Comparison of ENCODE assay signal across 29 cellular contexts in genomic region chr11:71298016-71298550, GRCh38. TPM values are rescaled to one million over a fixed set of nuclear protein-coding genes. Genes with fewer than 3 reads are reported as not detected.
DNase-seq lines count a peak whose midpoint lies in the region; ATAC-seq, FAIRE-seq and TF ChIP-seq lines count a peak whose summit lies in the region.
"Had no signal": no experiment of that assay in that cellular context is flagged by ENCODE, and none has a peak within 500 bp of the region (broad histone marks: within the 10 kb centered on the region; RNA-seq: fewer than 3 reads in every experiment).

No MANE protein-coding gene starts in this region.

- no peak overlapping the region for H3K23ac ChIP-seq in trophoblast cell (ENCODE audit: low read length)

- H3K4me2 ChIP-seq in A549 (peak overlapping the region; percentile 87; the same call in 2 of the 3 replicates), PC-9 (peak overlapping the region; percentile 50), fibroblast of lung (ENCODE audit: extremely low read depth, insufficient read depth, low read length) (no peak overlapping the region), trophoblast cell (ENCODE audit: low read length) (no peak overlapping the region)

- no peak overlapping the region for H3K14ac ChIP-seq in trophoblast cell (ENCODE audit: low read length)

- peaks cover 31% of the 10 kb centered on the region for H3F3A ChIP-seq in PC-9 (ENCODE audit: insufficient read depth, low read depth)

- FAIRE-seq in A549 (lab: Jason Lieb, UNC) = no peak
- FAIRE-seq: A204.1, kidney, TTC549 had no signal

- H2AFZ ChIP-seq in PC-9 (no peak overlapping the region), fibroblast of lung (ENCODE audit: low read length) (no peak overlapping the region), trophoblast cell (ENCODE audit: insufficient read depth, low read length, poor library complexity) (no peak overlapping the region)

- no peaks in the 10 kb centered on the region for H3K9me3 ChIP-seq in A549
- no peaks in the 10 kb centered on the region for H3K9me3 ChIP-seq in PC-9 (ENCODE audit: insufficient read depth, low read depth)
- H3K9me3 ChIP-seq in fibroblast of lung (ENCODE audit: control insufficient read depth, insufficient read depth, low read depth, low read length) = no peaks in the 10 kb centered on the region
- peaks cover 2% of the 10 kb centered on the region for H3K9me3 ChIP-seq in trophoblast cell (ENCODE audit: insufficient read depth, low read depth, low read length)
- H3K9me3 ChIP-seq: psoas muscle, thyroid gland had no signal

- no peak for TF ChIP-seq POLR2A in A549 (IDR thresholded peaks at IDR 0.05; ENCODE audit: low read length)

- peaks cover 36% of the 10 kb centered on the region for H3K4me1 ChIP-seq in A549
- H3K4me1 ChIP-seq in PC-9 (replicated peaks; ENCODE audit: insufficient read depth) = peaks cover 49% of the 10 kb centered on the region
- peaks cover 15% of the 10 kb centered on the region for H3K4me1 ChIP-seq in fibroblast of lung (ENCODE audit: control insufficient read depth, extremely low read depth, insufficient read depth, low read length)
- peaks cover 24 to 26% of the 10 kb centered on the region in 2 experiments for H3K4me1 ChIP-seq in trophoblast cell (ENCODE audit: control insufficient read depth in 1 of 2, insufficient read depth in 2 of 2, low read length in 2 of 2)
- H3K4me1 ChIP-seq: psoas muscle had no signal

- peak overlapping the region; percentile 93 for H2BK12ac ChIP-seq in trophoblast cell (ENCODE audit: low read length)

- H3K18ac ChIP-seq in trophoblast cell (ENCODE audit: low read length) = peak overlapping the region; percentile 53

- no peaks in the 10 kb centered on the region for H3K9me2 ChIP-seq in PC-9 (ENCODE audit: insufficient read depth)

- POLR2A ChIA-PET in A549 (lab: Yijun Ruan, JAX) = interaction anchor here (1.8 kb wide), 1 partner anchor 46 kb away, joined by 29 read pairs; the partner anchor contains the start of gene SHANK2
- POLR2A ChIA-PET in PC-9 (lab: Charles Lee; ENCODE audit: unreplicated experiment) = no interaction called here

- H3K79me2 ChIP-seq in PC-9 (ENCODE audit: low read depth) (no peaks in the 10 kb centered on the region), fibroblast of lung (ENCODE audit: control insufficient read depth, insufficient read depth, low read length) (no peaks in the 10 kb centered on the region), trophoblast cell (ENCODE audit: control insufficient read depth, insufficient read depth, low read length, poor library complexity) (no peaks in the 10 kb centered on the region)

- DNase-seq in A549 (ENCODE audit: low read depth in 1 of 2, low spot score in 1 of 2) (no peak), PC-9 (no peak), fibroblast of lung (ENCODE audit: low read depth in 2 of 2) (no peak), trophoblast cell (no peak), iPS-NIHi7 (ENCODE audit: extremely low spot score) (no peak), NOMO-1 treated with DMSO at 0.1 percent for 48 hours (lab: John Stamatoyannopoulos, UW; ENCODE audit: unreplicated experiment) (no peak), NCI-H128 (lab: John Stamatoyannopoulos, UW; ENCODE audit: unreplicated experiment) (no peak)
- DNase-seq: activated gamma-delta T cell treated with Interleukin-2 at 50 U/mL for 16 hours; activated T-cell treated with anti-CD3 and anti-CD28 coated beads, Interleukin-2, amount 50 U/mL, for 1 hour; AML-193; CD4-positive, alpha-beta memory T cell; glutamatergic neuron; GM23248; kidney; NCI-H1417; NCI-H2081; NCI-H226; NCI-H748 treated with DMSO at 0.1 percent for 48 hours; psoas muscle; RPMI8226; stimulated activated CD8-positive, alpha-beta memory T cell treated with anti-CD3 and anti-CD28 coated beads, Interleukin-4, amount 100 ng/mL, for 48 hours; stimulated activated naive CD8-positive, alpha-beta T cell treated with anti-CD3 and anti-CD28 coated beads, Interleukin-15, amount 100 ng/mL, for 72 hours; thyroid gland had no signal

- H2BK120ac ChIP-seq in trophoblast cell (ENCODE audit: insufficient read depth, low read length, poor library complexity) = no peak overlapping the region

- no peak for TF ChIP-seq RAD21 in A549 (conservative IDR thresholded peaks at IDR 0.05 in 1 of 2, IDR thresholded peaks at IDR 0.05 in 1 of 2)

- H4K20me1 ChIP-seq in PC-9 (ENCODE audit: insufficient read depth) (no peaks in the 10 kb centered on the region), fibroblast of lung (ENCODE audit: control insufficient read depth, extremely low read depth, insufficient read depth, low read length) (no peaks in the 10 kb centered on the region)

- H3K9ac ChIP-seq in fibroblast of lung (ENCODE audit: insufficient read depth, low read length) (no peak overlapping the region), trophoblast cell (ENCODE audit: low read length) (no peak overlapping the region)

- peak overlapping the region; percentile 93 for H2AK5ac ChIP-seq in trophoblast cell (ENCODE audit: low read length)

- peak overlapping the region; percentile 91 to 95 for H3K27ac ChIP-seq in A549
- peak overlapping the region; percentile 66 for H3K27ac ChIP-seq in PC-9
- peak overlapping the region; percentile 95 for H3K27ac ChIP-seq in fibroblast of lung (ENCODE audit: insufficient read depth, low read length)
- no peak overlapping the region for H3K27ac ChIP-seq in trophoblast cell (ENCODE audit: low read depth, low read length)
- H3K27ac ChIP-seq: GM23248, psoas muscle, SK-N-MC, thyroid gland had no signal

- ATAC-seq in A549 (no peak), HG02885 (IDR thresholded peaks at IDR 0.05; ENCODE audit: poor library complexity, unreplicated experiment) (no peak)
- ATAC-seq: psoas muscle; stimulated activated naive CD8-positive, alpha-beta T cell treated with anti-CD3 and anti-CD28 coated beads, Interleukin-15, amount 100 ng/mL, for 72 hours had no signal

- TF ChIP-seq CTCF in A549 (IDR thresholded peaks at IDR 0.05) (no peak), PC-9 (conservative IDR thresholded peaks at IDR 0.05) (no peak), fibroblast of lung (conservative IDR thresholded peaks at IDR 0.05 in 1 of 2, IDR thresholded peaks at IDR 0.05 in 1 of 2; ENCODE audit: low read depth in 1 of 2, low read length in 2 of 2) (no peak)

- H3K27me3 ChIP-seq in PC-9 (ENCODE audit: insufficient read depth, low read depth) (no peaks in the 10 kb centered on the region), fibroblast of lung (ENCODE audit: control insufficient read depth, insufficient read depth, low read length) (no peaks in the 10 kb centered on the region), trophoblast cell (ENCODE audit: insufficient read depth, low read length) (no peaks in the 10 kb centered on the region)
- H3K27me3 ChIP-seq: thyroid gland had no signal

- peak overlapping the region; percentile 54 for H4K91ac ChIP-seq in trophoblast cell (ENCODE audit: low read depth, low read length)

- intact Hi-C loops in PC-9 (cut with micrococcal nuclease; ENCODE audit: unreplicated experiment) = loop anchor here (2.0 kb wide), 2 partner anchors 29 to 291 kb away; no protein-coding TSS in a partner anchor

- H3K79me1 ChIP-seq in trophoblast cell (ENCODE audit: low read length) = peaks cover 12% of the 10 kb centered on the region

- no peak overlapping the region for H3K4me3 ChIP-seq in A549
- H3K4me3 ChIP-seq in PC-9 = no peak overlapping the region
- H3K4me3 ChIP-seq in fibroblast of lung (replicated peaks in 1 of 4; ENCODE audit: control extremely low read depth in 1 of 4, insufficient read depth in 1 of 4, low read depth in 3 of 4, low read length in 4 of 4) = no peak overlapping the region
- H3K4me3 ChIP-seq in trophoblast cell (ENCODE audit: low read depth, low read length) = no peak overlapping the region
- H3K4me3 ChIP-seq: psoas muscle, SK-N-MC, skin epidermis, thyroid gland had no signal

- no peak for TF ChIP-seq EP300 in A549 (IDR thresholded peaks at IDR 0.05)

- no TSS peak for BruUV-seq in PC-9 (replicated peaks; lab: Mats Ljungman, UMichigan)

- WGBS in A549 (ENCODE audit: missing lambda C conversion rate) = 91% methylated on average over 8 of the region's 8 CpGs
- WGBS in trophoblast cell (ENCODE audit: extremely low coverage, insufficient coverage, insufficient read length) = no CpG with 5 or more reads among the region's 8 CpGs

- H4K12ac ChIP-seq in trophoblast cell (ENCODE audit: low read depth, low read length) = no peak overlapping the region

- no peak overlapping the region for H4K8ac ChIP-seq in trophoblast cell (ENCODE audit: low read depth, low read length)

- H2BK5ac ChIP-seq in trophoblast cell (ENCODE audit: low read depth, low read length, poor library complexity) = no peak overlapping the region

- H3K36me3 ChIP-seq in PC-9 (ENCODE audit: low read depth) = no peaks in the 10 kb centered on the region
- H3K36me3 ChIP-seq in fibroblast of lung (ENCODE audit: control insufficient read depth, insufficient read depth, low read length) = no peaks in the 10 kb centered on the region
- H3K36me3 ChIP-seq in trophoblast cell (ENCODE audit: control insufficient read depth in 1 of 2, insufficient read depth in 2 of 2, low read length in 2 of 2) = no peaks in the 10 kb centered on the region
- H3K36me3 ChIP-seq: thyroid gland had no signal

- CTCF ChIA-PET in A549 (lab: Yijun Ruan, JAX) = interaction anchor here (1.3 to 1.4 kb wide), 2 partner anchors 13 to 45 kb away, joined by 3 to 7 read pairs; partner anchors contain the start of gene SHANK2
- CTCF ChIA-PET in PC-9 (lab: Charles Lee) = no interaction called here

- no peak overlapping the region for H3K4ac ChIP-seq in trophoblast cell (ENCODE audit: low read depth, low read length)

TF ChIP-seq in A549, 52 proteins besides CTCF, POLR2A, EP300 and RAD21:
- TF ChIP-seq HOXB5 (CRISPR knock-in tag; IDR thresholded peaks at IDR 0.05) (no peak), TFCP2L1 (CRISPR knock-in tag; IDR thresholded peaks at IDR 0.05) (no peak), ZSCAN20 (CRISPR knock-in tag; IDR thresholded peaks at IDR 0.05) (no peak)

RNA-seq across cellular contexts. Expression of gene SHANK2, which starts 45.7 kb away (rescaled TPM):
- polyA plus RNA-seq in A549 (2011; rRNA removed) (7.6 and 15.6 TPM in 2 replicates), A549 (2017; fragmentation: RNase III; extraction: RNeasy Plus Mini Kit Qiagen cat#74134 plus additional on column Dnase treatment) (4.7 to 6.7 TPM (median 5.3 TPM) in 3 replicates), fibroblast of lung (3.2 and 4.6 TPM in 2 replicates)
- polyA plus RNA-seq in A549 (2012; cell fraction: cytosol; rRNA removed) = 5.3 and 7.5 TPM in 2 replicates
- polyA plus RNA-seq in A549 (2012; cell fraction: nucleus; rRNA removed) = 21.6 and 25.7 TPM in 2 replicates
- polyA minus RNA-seq in A549 (2011; rRNA and poly(A)+ RNA removed) = 35.9 and 36.4 TPM in 2 replicates
- total RNA-seq in PC-9 (2021) (49.2 and 50.5 TPM in 2 replicates), fibroblast of lung (1.3 and 11.6 TPM in 2 replicates)
- 3.8 and 4.9 TPM in 2 replicates for polyA plus RNA-seq in fibroblast of lung (2012)
- polyA minus RNA-seq in fibroblast of lung (ENCODE audit: low replicate concordance) = 17.9 and 41.5 TPM in 2 replicates
- 20.8 and 21.4 TPM in 2 replicates for polyA plus RNA-seq in trophoblast cell (2013)
- total RNA-seq: CD4-positive, alpha-beta memory T cell; M059J had no signal
- polyA plus RNA-seq: CD4-positive, alpha-beta memory T cell had no signal

Comparison
In these comparisons a context has a peak if more than half of its experiments do, and no peak if none do; other contexts are left out.
1. H3K4me2 ChIP-seq: peak in A549 (single experiment) and PC-9 (single experiment); none in fibroblast of lung (single experiment) and trophoblast cell (single experiment).